36 cellular contexts compared by ENCODE assay signal in the genomic region with DNA sequence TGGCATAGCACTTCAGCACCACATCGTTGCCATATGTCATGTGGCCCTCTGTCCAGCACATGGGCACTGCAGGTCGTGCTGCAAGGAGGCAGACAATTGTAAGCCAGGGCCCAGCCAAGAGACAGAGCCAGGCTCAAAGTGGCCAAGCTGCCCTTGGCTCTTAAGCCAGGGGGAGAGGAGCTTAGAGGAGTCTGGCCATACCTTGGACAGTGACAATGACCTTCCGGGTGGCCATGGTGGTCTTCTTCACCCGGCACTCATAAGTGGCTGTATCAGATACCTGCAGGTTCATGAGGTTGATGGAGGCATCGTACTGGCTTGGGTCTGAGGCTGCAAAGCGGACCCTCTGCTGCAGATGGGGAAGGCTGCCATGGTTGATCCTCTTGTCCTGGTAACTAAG. TPM values are rescaled to one million over a fixed set of nuclear protein-coding genes. Genes with fewer than 3 reads are reported as not detected.
"Had no signal": no experiment of that assay in that cellular context is flagged by ENCODE, and none has a peak within 500 bp of the region (broad histone marks: within the 10 kb centered on the region; RNA-seq: fewer than 3 reads in every experiment).

No MANE protein-coding gene starts in this region.

- H3K4me3 Mint-ChIP-seq: activated B cell treated with CpG ODN at 0.5 μM for 24 hours; activated CD8-positive, alpha-beta T cell treated with anti-CD3 and anti-CD28 coated beads for 36 hours; activated naive CD8-positive, alpha-beta T cell; activated T-cell treated with anti-CD3 and anti-CD28 coated beads, Interleukin-2, amount 50 U/mL, for 4 hours; activated T-helper 17 cell treated with anti-CD3 and anti-CD28 coated beads, Interleukin-2, amount 50 U/mL, for 72 hours; central memory CD8-positive, alpha-beta T cell; dendritic cell treated with granulocyte-macrophage colony-stimulating factor and Interleukin-4, amounts not matched to agents 40 ng/mL and 50 ng/mL, for 4 days; T-helper 17 cell; T-helper 2 cell treated with Interferon-gamma antibody and Interleukin-4, amounts not matched to agents 5 μg/mL and 100 μg/mL, for 36 hours had no signal

- H3K36me3 Mint-ChIP-seq: activated naive CD8-positive, alpha-beta T cell had no signal

- H3K9me3 Mint-ChIP-seq: activated B cell treated with CpG ODN at 0.5 μM for 24 hours; activated CD8-positive, alpha-beta T cell treated with anti-CD3 and anti-CD28 coated beads for 36 hours; activated T-cell treated with anti-CD3 and anti-CD28 coated beads, Interleukin-2, amount 50 U/mL, for 4 hours; activated T-helper 17 cell treated with anti-CD3 and anti-CD28 coated beads, Interleukin-2, amount 50 U/mL, for 72 hours; central memory CD8-positive, alpha-beta T cell; dendritic cell treated with granulocyte-macrophage colony-stimulating factor and Interleukin-4, amounts not matched to agents 40 ng/mL and 50 ng/mL, for 4 days; T-helper 2 cell treated with Interferon-gamma antibody and Interleukin-4, amounts not matched to agents 5 μg/mL and 100 μg/mL, for 36 hours had no signal

- H3K9me3 ChIP-seq: esophagus muscularis mucosa, gastrocnemius medialis had no signal

- H3K27ac ChIP-seq: brain microvascular endothelial cell, coronary artery, dorsolateral prefrontal cortex, esophagus muscularis mucosa, foreskin keratinocyte, gastrocnemius medialis, WERI-Rb-1 had no signal

- H3K4me3 ChIP-seq: coronary artery, dorsolateral prefrontal cortex, esophagus muscularis mucosa, gastrocnemius medialis had no signal

- H3K27me3 Mint-ChIP-seq: activated CD8-positive, alpha-beta T cell treated with anti-CD3 and anti-CD28 coated beads for 36 hours; activated naive CD8-positive, alpha-beta T cell; activated T-helper 17 cell treated with anti-CD3 and anti-CD28 coated beads, Interleukin-2, amount 50 U/mL, for 72 hours; central memory CD8-positive, alpha-beta T cell had no signal

- H3K27ac Mint-ChIP-seq: activated B cell treated with CpG ODN at 0.5 μM for 24 hours; activated CD8-positive, alpha-beta T cell treated with anti-CD3 and anti-CD28 coated beads for 36 hours; activated naive CD8-positive, alpha-beta T cell; activated T-helper 17 cell treated with anti-CD3 and anti-CD28 coated beads, Interleukin-2, amount 50 U/mL, for 72 hours; dendritic cell treated with granulocyte-macrophage colony-stimulating factor and Interleukin-4, amounts not matched to agents 40 ng/mL and 50 ng/mL, for 4 days; T-helper 17 cell; T-helper 2 cell treated with Interferon-gamma antibody and Interleukin-4, amounts not matched to agents 5 μg/mL and 100 μg/mL, for 36 hours had no signal

- DNase-seq: activated B cell treated with CpG ODN at 0.5 μM for 24 hours; activated CD4-positive, alpha-beta T cell treated with anti-CD3 and anti-CD28 coated beads for 48 hours; activated CD4-positive, alpha-beta T cell treated with anti-CD3 and anti-CD28 coated beads, Interleukin-2, amount 50 U/mL, for 1 hour; activated CD4-positive, alpha-beta T cell treated with anti-CD3 and anti-CD28 coated beads, Interleukin-2, amount 50 U/mL, for 48 hours; activated CD8-positive, alpha-beta memory T cell treated with anti-CD3 and anti-CD28 coated beads for 24 hours; activated CD8-positive, alpha-beta T cell treated with anti-CD3 and anti-CD28 coated beads for 36 hours; activated effector memory CD4-positive, alpha-beta T cell treated with Interleukin-2 at 50 U/mL for 16 hours; activated gamma-delta T cell treated with Interleukin-2 at 50 U/mL for 16 hours; activated naive CD4-positive, alpha-beta T cell treated with anti-CD3 and anti-CD28 coated beads, Interleukin-2, amount 50 U/mL, for 16 hours; activated naive CD4-positive, alpha-beta T cell treated with Interleukin-2 at 50 U/mL for 16 hours; activated T-cell treated with anti-CD3 and anti-CD28 coated beads, Interleukin-2, amount 50 U/mL, for 4 hours; amniotic stem cell; anterior cingulate cortex; brain microvascular endothelial cell; dorsolateral prefrontal cortex; effector memory CD4-positive, alpha-beta T cell; erythroblast; foreskin keratinocyte; gastrocnemius medialis; glutamatergic neuron; T-helper 1 cell; T-helper 17 cell; T1000; WERI-Rb-1 had no signal

- H3K27me3 ChIP-seq: brain microvascular endothelial cell, esophagus muscularis mucosa, gastrocnemius medialis had no signal

- H3K36me3 ChIP-seq: brain microvascular endothelial cell, gastrocnemius medialis, WERI-Rb-1 had no signal

- ATAC-seq: activated CD4-positive, CD25-positive, alpha-beta regulatory T cell treated with anti-CD3 and anti-CD28 coated beads, Interleukin-2, amount 50 U/mL, for 24 hours; activated CD8-positive, alpha-beta T cell treated with anti-CD3 and anti-CD28 coated beads for 36 hours; activated T-cell treated with anti-CD3 and anti-CD28 coated beads, Interleukin-2, amount 50 U/mL, for 4 hours; activated T-helper 17 cell treated with anti-CD3 and anti-CD28 coated beads, Interleukin-2, amount 50 U/mL, for 72 hours; foreskin keratinocyte; gastrocnemius medialis; T-helper 17 cell had no signal

RNA-seq across cellular contexts. Expression of gene VSIG8, which starts 4.6 kb away (rescaled TPM):
- total RNA-seq: activated B cell treated with CpG ODN at 0.5 μM for 24 hours; activated CD8-positive, alpha-beta T cell treated with anti-CD3 and anti-CD28 coated beads for 36 hours; activated T-cell treated with anti-CD3 and anti-CD28 coated beads, Interleukin-2, amount 50 U/mL, for 4 hours; astrocyte; bronchial epithelial cell; cardiac septum; esophagus muscularis mucosa; gastrocnemius medialis; T-helper 17 cell had no signal

RNA-seq across cellular contexts. Expression of gene SLAMF8, which starts 31.2 kb away (rescaled TPM):
- total RNA-seq: bronchial epithelial cell, cerebellum, foreskin keratinocyte had no signal
- polyA plus RNA-seq: foreskin keratinocyte had no signal

RNA-seq across cellular contexts. Expression of gene CFAP45, which starts 42.1 kb away (rescaled TPM):
- total RNA-seq: gastrocnemius medialis had no signal

RNA-seq across cellular contexts. Expression of gene FCRL6, which starts 55.7 kb away (rescaled TPM):
- total RNA-seq: activated B cell treated with CpG ODN at 0.5 μM for 24 hours; activated T-helper 17 cell treated with anti-CD3 and anti-CD28 coated beads, Interleukin-2, amount 50 U/mL, for 72 hours; astrocyte; bronchial epithelial cell; cerebellum; foreskin keratinocyte; gastrocnemius medialis had no signal
- polyA plus RNA-seq: foreskin keratinocyte had no signal
